In the genomic region with DNA sequence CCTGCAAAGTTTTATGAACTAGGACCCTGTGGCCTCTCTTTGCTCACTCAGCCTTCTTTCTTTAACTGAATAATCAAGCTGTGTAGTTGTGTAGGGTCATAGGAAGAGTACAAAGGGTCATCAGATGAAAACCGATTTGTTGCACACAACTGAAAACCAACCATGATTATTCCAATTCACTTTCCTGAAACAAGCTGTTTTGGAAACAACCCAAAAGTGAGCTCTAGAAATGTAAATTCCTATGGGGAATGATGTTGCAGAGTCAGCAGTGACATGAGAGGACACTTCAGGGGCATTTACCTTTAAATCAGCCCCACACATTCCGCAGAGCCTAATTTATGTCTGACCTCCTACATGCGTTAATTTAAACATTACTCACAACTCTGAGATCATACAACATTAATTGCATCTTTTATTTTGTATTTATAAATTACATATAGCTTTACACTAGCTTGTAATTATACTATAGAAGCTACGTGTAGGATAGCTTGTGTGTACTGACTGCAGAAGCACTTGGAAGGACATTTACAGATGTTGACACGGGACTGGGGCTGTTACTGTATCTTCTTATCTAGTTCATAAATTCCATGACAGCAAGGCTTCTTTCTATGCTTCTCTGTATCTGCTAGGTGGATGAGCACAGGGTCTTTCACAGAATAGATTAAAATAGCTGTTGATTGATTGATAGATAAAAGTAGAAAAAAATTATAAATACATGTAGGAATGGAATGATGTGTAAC, we compare ENCODE assay signal across 17 cellular contexts.
DNase-seq lines count a peak whose midpoint lies in the region; ATAC-seq and TF ChIP-seq lines count a peak whose summit lies in the region.
"Had no signal": no experiment of that assay in that cellular context is flagged by ENCODE, and none has a peak within 500 bp of the region (broad histone marks: within the 10 kb centered on the region; RNA-seq: fewer than 3 reads in every experiment).

No MANE protein-coding gene starts in this region.

- H3K27ac ChIP-seq in SK-N-SH (ENCODE audit: low read depth in 2 of 2, low read length in 1 of 2) (peak overlapping the region; percentile 84 to 90), epithelial cell of prostate (peak overlapping the region; percentile 98), gastrocnemius medialis (peak overlapping the region; percentile 34 to 55 (median 49))
- H3K27ac ChIP-seq in effector memory CD4-positive, alpha-beta T cell (ENCODE audit: insufficient read depth, low read length, poor library complexity, severe bottlenecking), result no peak overlapping the region
- H3K27ac ChIP-seq: BLaER1 treated with 17β-estradiol and CSF1 and Interleukin-3, amounts not matched to agents 10 nM and 100 nM; gastroesophageal sphincter; parathyroid adenoma; SJCRH30 had no signal

- TF ChIP-seq CTCF in SK-N-SH (IDR thresholded peaks at IDR 0.05), result no peak
- no peak for TF ChIP-seq CTCF in gastrocnemius medialis (IDR thresholded peaks at IDR 0.05 in 4 of 5, conservative IDR thresholded peaks at IDR 0.05 in 1 of 5)

- H3K4me1 ChIP-seq in SK-N-SH (ENCODE audit: control insufficient read depth in 1 of 2, insufficient read depth in 2 of 2, low read depth in 1 of 2, low read length in 1 of 2), result peaks cover 3 to 35% of the 10 kb centered on the region in 2 experiments; a peak in 3 of 4 replicates
- H3K4me1 ChIP-seq in gastrocnemius medialis, result peaks cover 21 to 27% of the 10 kb centered on the region in 2 donors
- H3K4me1 ChIP-seq in effector memory CD4-positive, alpha-beta T cell (ENCODE audit: control insufficient read depth, insufficient read depth, low read length, poor library complexity, severe bottlenecking), result no peaks in the 10 kb centered on the region

- H3K27me3 ChIP-seq in SK-N-SH (ENCODE audit: insufficient read depth), result no peaks in the 10 kb centered on the region
- H3K27me3 ChIP-seq in gastrocnemius medialis, result no peaks in the 10 kb centered on the region
- no peaks in the 10 kb centered on the region for H3K27me3 ChIP-seq in effector memory CD4-positive, alpha-beta T cell (replicated peaks; ENCODE audit: control insufficient read depth, insufficient read depth, low read length, poor library complexity, severe bottlenecking)
- H3K27me3 ChIP-seq: BLaER1 treated with 17β-estradiol and CSF1 and Interleukin-3, amounts not matched to agents 10 nM and 100 nM; gastroesophageal sphincter; SJCRH30 had no signal

- H3K4me2 ChIP-seq in SK-N-SH, result peak overlapping the region; percentile 36
- H3K4me2 ChIP-seq: BLaER1 treated with 17β-estradiol and CSF1 and Interleukin-3, amounts not matched to agents 10 nM and 100 nM had no signal

- peak overlapping the region; percentile 75 for H3K9ac ChIP-seq in SK-N-SH
- H3K9ac ChIP-seq: BLaER1 treated with 17β-estradiol and CSF1 and Interleukin-3, amounts not matched to agents 10 nM and 100 nM; parathyroid adenoma had no signal

- TF ChIP-seq EP300 in SK-N-SH (IDR thresholded peaks at IDR 0.05; ENCODE audit: borderline replicate concordance in 1 of 2, low read depth in 1 of 2, low read length in 1 of 2), result no peak

- TF ChIP-seq POLR2A in gastrocnemius medialis (IDR thresholded peaks at IDR 0.05), result no peak

- TF ChIP-seq RAD21 in SK-N-SH (IDR thresholded peaks at IDR 0.05; ENCODE audit: low read length), result no peak

- CTCF ChIA-PET in SK-N-SH (lab: Yijun Ruan, JAX), result interaction anchor here (0.8 to 1.3 kb wide), 3 partner anchors 9 to 29 kb away, joined by 3 to 5 read pairs (median 3); no protein-coding TSS in a partner anchor

- peaks cover 40% of the 10 kb centered on the region for H3F3A ChIP-seq in SK-N-SH (replicated peaks; ENCODE audit: insufficient read depth)

- no peaks in the 10 kb centered on the region for H3K9me2 ChIP-seq in SK-N-SH

- no peak overlapping the region; the same call in 1 of the 2 replicates for H2AFZ ChIP-seq in SK-N-SH (ENCODE audit: low read depth)
- H2AFZ ChIP-seq: parathyroid adenoma had no signal

- H4K20me1 ChIP-seq in SK-N-SH (ENCODE audit: insufficient read depth), result no peaks in the 10 kb centered on the region
- H4K20me1 ChIP-seq: BLaER1 treated with 17β-estradiol and CSF1 and Interleukin-3, amounts not matched to agents 10 nM and 100 nM had no signal

- peaks cover 11% of the 10 kb centered on the region for H3K4me1 Mint-ChIP-seq in activated CD4-positive, alpha-beta T cell treated with anti-CD3 and anti-CD28 coated beads, Interleukin-2, amount 10 ng/mL, durations not matched to agents 24 days and 14 days

- no peaks in the 10 kb centered on the region for H3K79me2 ChIP-seq in SK-N-SH (ENCODE audit: insufficient read depth)
- H3K79me2 ChIP-seq: parathyroid adenoma had no signal

- peaks cover 3% of the 10 kb centered on the region for H3K9me3 Mint-ChIP-seq in activated CD4-positive, alpha-beta T cell treated with anti-CD3 and anti-CD28 coated beads, Interleukin-2, amount 10 ng/mL, durations not matched to agents 24 days and 14 days

- no peaks in the 10 kb centered on the region for H3K36me3 Mint-ChIP-seq in activated CD4-positive, alpha-beta T cell treated with anti-CD3 and anti-CD28 coated beads, Interleukin-2, amount 10 ng/mL, durations not matched to agents 24 days and 14 days (ENCODE audit: low read depth)
- H3K36me3 Mint-ChIP-seq: activated naive CD4-positive, alpha-beta T cell treated with anti-CD3 and anti-CD28 coated beads, Interleukin-2, amount 50 U/mL, for 72 hours had no signal

- H3K4me3 ChIP-seq in SK-N-SH (ENCODE audit: low read depth in 2 of 2, low read length in 1 of 2), result no peak overlapping the region
- no peak overlapping the region for H3K4me3 ChIP-seq in gastrocnemius medialis
- no peak overlapping the region for H3K4me3 ChIP-seq in effector memory CD4-positive, alpha-beta T cell (ENCODE audit: insufficient read depth, low read depth, low read length, poor library complexity, severe bottlenecking)
- H3K4me3 ChIP-seq: BLaER1 treated with 17β-estradiol and CSF1 and Interleukin-3, amounts not matched to agents 10 nM and 100 nM; gastroesophageal sphincter; SJCRH30 had no signal

- ATAC-seq in gastrocnemius medialis, result no peak
- ATAC-seq: gastroesophageal sphincter had no signal

- peaks cover 1% of the 10 kb centered on the region for H3K27me3 Mint-ChIP-seq in activated CD4-positive, alpha-beta T cell treated with anti-CD3 and anti-CD28 coated beads, Interleukin-2, amount 10 ng/mL, durations not matched to agents 24 days and 14 days

- POLR2A ChIA-PET in SK-N-SH (lab: Yijun Ruan, JAX), result no interaction called here

- intact Hi-C loops in activated CD4-positive, alpha-beta T cell treated with anti-CD3 and anti-CD28 coated beads, Interleukin-2, amount 10 ng/mL, durations not matched to agents 24 days and 14 days (cut with micrococcal nuclease), result loop anchor here (1.0 to 2.0 kb wide), 2 partner anchors 35 to 1064 kb away; no protein-coding TSS in a partner anchor
- intact Hi-C loops in gastrocnemius medialis (cut with DNase I; ENCODE audit: low total_unique reads), result no loop called here

- peak; percentile 21 for DNase-seq in activated CD4-positive, alpha-beta T cell treated with anti-CD3 and anti-CD28 coated beads, Interleukin-2, amount 10 ng/mL, durations not matched to agents 24 days and 14 days
- no peak for DNase-seq in activated CD4-positive, alpha-beta T cell treated with anti-CD3 and anti-CD28 coated beads, Interleukin-2, amount 50 U/mL, for 1 hour
- DNase-seq in SK-N-SH (no peak), epithelial cell of prostate (ENCODE audit: low read depth, low spot score) (no peak), gastrocnemius medialis (no peak), superior temporal gyrus (ENCODE audit: extremely low spot score) (no peak)
- no peak for DNase-seq in activated effector memory CD4-positive, alpha-beta T cell treated with Interleukin-2 at 50 U/mL for 16 hours
- no peak for DNase-seq in effector memory CD4-positive, alpha-beta T cell
- DNase-seq: activated CD4-positive, CD25-positive, alpha-beta regulatory T cell; erythroblast; NCI-H2081; NCI-H510A treated with DMSO at 0.1 percent for 48 hours; SJCRH30 had no signal

- WGBS in SK-N-SH (ENCODE audit: low lambda C conversion rate), result 58% methylated on average over 5 of the region's 5 CpGs

- H3K27ac Mint-ChIP-seq in activated CD4-positive, alpha-beta T cell treated with anti-CD3 and anti-CD28 coated beads, Interleukin-2, amount 10 ng/mL, durations not matched to agents 24 days and 14 days, result peak overlapping the region; percentile 87

- in situ Hi-C loops in gastrocnemius medialis (cut with MboI; ENCODE audit: low sequenced_read_pairs in 4 of 4), result no loop called here

- H3K36me3 ChIP-seq in SK-N-SH (replicated peaks in 1 of 2; ENCODE audit: control insufficient read depth in 1 of 2, insufficient read depth in 2 of 2, low read length in 1 of 2) (no peaks in the 10 kb centered on the region), gastrocnemius medialis (no peaks in the 10 kb centered on the region)
- H3K36me3 ChIP-seq in effector memory CD4-positive, alpha-beta T cell (ENCODE audit: control insufficient read depth, insufficient read depth, low read length), result no peaks in the 10 kb centered on the region
- H3K36me3 ChIP-seq: BLaER1 treated with 17β-estradiol and CSF1 and Interleukin-3, amounts not matched to agents 10 nM and 100 nM; gastroesophageal sphincter; SJCRH30 had no signal

- H3K9me3 ChIP-seq in SK-N-SH (no peaks in the 10 kb centered on the region), gastrocnemius medialis (no peaks in the 10 kb centered on the region)
- H3K9me3 ChIP-seq in effector memory CD4-positive, alpha-beta T cell (ENCODE audit: control insufficient read depth, low read length), result no peaks in the 10 kb centered on the region
- H3K9me3 ChIP-seq: BLaER1 treated with 17β-estradiol and CSF1 and Interleukin-3, amounts not matched to agents 10 nM and 100 nM; gastroesophageal sphincter; SJCRH30 had no signal

- H3K4me3 Mint-ChIP-seq in activated CD4-positive, alpha-beta T cell treated with anti-CD3 and anti-CD28 coated beads, Interleukin-2, amount 10 ng/mL, durations not matched to agents 24 days and 14 days, result no peak overlapping the region
